Comparison of ENCODE assay signal across 28 cellular contexts in the genomic region with DNA sequence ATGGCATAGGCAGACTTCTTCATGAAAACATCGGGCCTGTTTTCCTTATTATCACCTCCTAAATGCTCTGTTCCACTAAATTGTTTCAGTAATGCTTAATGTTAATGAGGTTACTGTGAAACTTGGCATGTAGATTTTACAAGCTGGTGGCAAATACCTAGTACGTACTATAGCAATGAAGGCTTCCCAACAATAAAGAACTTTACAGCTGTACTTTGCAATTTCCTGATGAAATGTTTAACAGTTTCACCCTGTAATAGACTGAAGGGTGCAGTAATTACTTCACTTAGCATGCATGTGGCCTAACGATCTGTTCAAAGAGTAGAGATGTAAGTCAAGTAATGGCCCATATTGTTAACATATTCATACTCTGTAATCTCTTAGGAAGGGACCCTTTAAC.
"Had no signal": no experiment of that assay in that cellular context is flagged by ENCODE, and none has a peak within 500 bp of the region (broad histone marks: within the 10 kb centered on the region; RNA-seq: fewer than 3 reads in every experiment).

No MANE protein-coding gene starts in this region.

- H3K27ac ChIP-seq: left lung, lower lobe of right lung, pancreas, prostate gland, skin epidermis, stomach, testis, thyroid gland, upper lobe of right lung had no signal

- H3K4me3 Mint-ChIP-seq: naive thymus-derived CD4-positive, alpha-beta T cell; nephron; neural crest cell; stimulated activated naive B cell treated with anti-CD40 and anti-IgM and Interleukin-4, amounts not matched to agents 10 μg/mL and 1 μg/mL and 100 μg/mL, for 72 hours had no signal

- H3K36me3 ChIP-seq: left lung, lower lobe of right lung, pancreas, prostate gland, thyroid gland, upper lobe of right lung had no signal

- H3K36me3 Mint-ChIP-seq: stimulated activated naive B cell treated with anti-CD40 and anti-IgM and Interleukin-4, amounts not matched to agents 10 μg/mL and 1 μg/mL and 100 μg/mL, for 72 hours had no signal

- ATAC-seq: left cardiac atrium; lower lobe of right lung; naive thymus-derived CD4-positive, alpha-beta T cell; pancreas; right cardiac atrium; sciatic nerve; stimulated activated naive B cell treated with anti-CD40 and anti-IgM and Interleukin-4, amounts not matched to agents 10 μg/mL and 1 μg/mL and 100 μg/mL, for 72 hours; upper lobe of right lung had no signal

- H3K4me3 ChIP-seq: left lung, lower lobe of right lung, pancreas, prostate gland, skin epidermis, stomach, testis, thyroid gland, upper lobe of right lung had no signal

- H3K4me1 ChIP-seq: left lung, lower lobe of right lung, pancreas, prostate gland, stomach, testis, thyroid gland, upper lobe of right lung had no signal

- H3K9me3 Mint-ChIP-seq: naive thymus-derived CD4-positive, alpha-beta T cell; nephron; neural crest cell; stimulated activated naive B cell treated with anti-CD40 and anti-IgM and Interleukin-4, amounts not matched to agents 10 μg/mL and 1 μg/mL and 100 μg/mL, for 72 hours had no signal

- H3K4me1 Mint-ChIP-seq: neural crest cell; stimulated activated naive B cell treated with anti-CD40 and anti-IgM and Interleukin-4, amounts not matched to agents 10 μg/mL and 1 μg/mL and 100 μg/mL, for 72 hours had no signal

- H3K27me3 ChIP-seq: left lung, pancreas, stomach, testis, thyroid gland, upper lobe of right lung had no signal

- H3K27me3 Mint-ChIP-seq: naive thymus-derived CD4-positive, alpha-beta T cell; stimulated activated naive B cell treated with anti-CD40 and anti-IgM and Interleukin-4, amounts not matched to agents 10 μg/mL and 1 μg/mL and 100 μg/mL, for 72 hours had no signal

- H3K9me3 ChIP-seq: left lung, lower lobe of right lung, pancreas, prostate gland, stomach, testis, thyroid gland, upper lobe of right lung had no signal

- DNase-seq: hippocampal formation; kidney glomerular epithelial cell; left cardiac atrium; left lung; lower lobe of right lung; mammary epithelial cell; naive thymus-derived CD4-positive, alpha-beta T cell; nucleus accumbens; pancreas; posterior cingulate gyrus; retina; right cardiac atrium; stimulated activated CD4-positive, alpha-beta T cell treated with anti-CD3 and anti-CD28 coated beads, Interleukin-12 subunit alpha, Interleukin-12 subunit beta, amount 100 ng/mL, for 4 hours; stimulated activated CD4-positive, alpha-beta T cell treated with anti-CD3 and anti-CD28 coated beads, Interleukin-15, amount 100 ng/mL, for 24 hours; stimulated activated CD4-positive, alpha-beta T cell treated with anti-CD3 and anti-CD28 coated beads, Interleukin-2, amount 100 ng/mL, for 24 hours; stimulated activated CD4-positive, alpha-beta T cell treated with anti-CD3 and anti-CD28 coated beads, Interleukin-4, amount 100 ng/mL, for 1 hour; stimulated activated naive B cell treated with anti-CD40 and anti-IgM and Interleukin-4, amounts not matched to agents 10 μg/mL and 1 μg/mL and 100 μg/mL, for 72 hours; stimulated activated naive CD8-positive, alpha-beta T cell treated with anti-CD3 and anti-CD28 coated beads, Interleukin-15, Interleukin-2, amounts not matched to agents 100 U/mL and 50 U/mL, for 24 hours; stomach; testis; thyroid gland; trophoblast cell; upper lobe of right lung had no signal
